In the genomic region with DNA sequence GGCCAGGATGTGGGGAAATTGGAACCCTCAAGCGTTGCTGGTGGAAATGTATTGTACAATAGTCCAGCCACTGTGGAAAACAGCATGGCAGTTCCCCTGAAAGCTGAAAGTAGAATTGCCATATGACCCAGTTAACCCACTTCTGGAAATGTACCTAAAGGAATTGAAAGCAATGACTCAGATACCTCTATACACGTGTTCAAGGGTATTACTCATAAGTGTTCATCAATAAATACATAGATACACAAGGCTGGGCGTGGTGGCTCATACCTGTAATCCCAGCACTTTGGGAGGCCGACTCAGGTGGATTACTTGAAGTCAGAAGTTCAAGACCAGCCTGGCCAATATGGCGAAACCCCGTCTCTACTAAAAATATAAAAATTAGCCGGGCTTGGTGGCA, we compare ENCODE assay signal across 17 cellular contexts.
"Had no signal": no experiment of that assay in that cellular context is flagged by ENCODE, and none has a peak within 500 bp of the region (broad histone marks: within the 10 kb centered on the region; RNA-seq: fewer than 3 reads in every experiment).

No MANE protein-coding gene starts in this region.

- H3K4me3 ChIP-seq: left lung, prostate gland, sigmoid colon, thoracic aorta had no signal

- H3K36me3 ChIP-seq: left lung, prostate gland, sigmoid colon, thoracic aorta had no signal

- DNase-seq: activated CD4-positive, alpha-beta T cell treated with anti-CD3 and anti-CD28 coated beads for 1 hour; activated effector memory CD4-positive, alpha-beta T cell treated with anti-CD3 and anti-CD28 coated beads, Interleukin-2, amount 50 U/mL, for 16 hours; amygdala; foreskin melanocyte; head of caudate nucleus; left lung; mesenchymal stem cell; occipital lobe; sigmoid colon; stimulated activated CD4-positive, alpha-beta T cell treated with anti-CD3 and anti-CD28 coated beads, Interleukin-12 subunit alpha, Interleukin-12 subunit beta, amount 100 ng/mL, for 4 hours; stimulated activated CD4-positive, alpha-beta T cell treated with anti-CD3 and anti-CD28 coated beads, Interleukin-2, amount 100 ng/mL, for 48 hours; stimulated activated CD8-positive, alpha-beta memory T cell treated with anti-CD3 and anti-CD28 coated beads, Interleukin-4, amount 100 ng/mL, for 48 hours; SW 1271; T-helper 9 cell had no signal

- H3K27me3 ChIP-seq: sigmoid colon had no signal

- ATAC-seq: left lung; natural killer cell treated with Interleukin-12 subunit alpha and Interleukin-12 subunit beta and Interleukin-15 and Interleukin-18, amount 100 ng/mL, for 72 hours had no signal

- H3K4me1 ChIP-seq: prostate gland, sigmoid colon had no signal

- H3K27ac ChIP-seq: left lung, prostate gland, sigmoid colon, thoracic aorta had no signal

- H3K9me3 ChIP-seq: left lung, prostate gland, sigmoid colon, thoracic aorta had no signal
